1 cellular context compared by ENCODE assay signal in genomic region chr16:82024274-82024673, GRCh38.
A peak's percentile ranks its signal among the peaks of the same experiment; 100 is the strongest.
TF ChIP-seq lines count a peak whose summit lies in the region.

No MANE protein-coding gene starts in this region.

TF ChIP-seq in HEK293, 187 proteins besides CTCF, POLR2A, EP300 and RAD21 (continued from another document):
- TF ChIP-seq, protein P1, sequence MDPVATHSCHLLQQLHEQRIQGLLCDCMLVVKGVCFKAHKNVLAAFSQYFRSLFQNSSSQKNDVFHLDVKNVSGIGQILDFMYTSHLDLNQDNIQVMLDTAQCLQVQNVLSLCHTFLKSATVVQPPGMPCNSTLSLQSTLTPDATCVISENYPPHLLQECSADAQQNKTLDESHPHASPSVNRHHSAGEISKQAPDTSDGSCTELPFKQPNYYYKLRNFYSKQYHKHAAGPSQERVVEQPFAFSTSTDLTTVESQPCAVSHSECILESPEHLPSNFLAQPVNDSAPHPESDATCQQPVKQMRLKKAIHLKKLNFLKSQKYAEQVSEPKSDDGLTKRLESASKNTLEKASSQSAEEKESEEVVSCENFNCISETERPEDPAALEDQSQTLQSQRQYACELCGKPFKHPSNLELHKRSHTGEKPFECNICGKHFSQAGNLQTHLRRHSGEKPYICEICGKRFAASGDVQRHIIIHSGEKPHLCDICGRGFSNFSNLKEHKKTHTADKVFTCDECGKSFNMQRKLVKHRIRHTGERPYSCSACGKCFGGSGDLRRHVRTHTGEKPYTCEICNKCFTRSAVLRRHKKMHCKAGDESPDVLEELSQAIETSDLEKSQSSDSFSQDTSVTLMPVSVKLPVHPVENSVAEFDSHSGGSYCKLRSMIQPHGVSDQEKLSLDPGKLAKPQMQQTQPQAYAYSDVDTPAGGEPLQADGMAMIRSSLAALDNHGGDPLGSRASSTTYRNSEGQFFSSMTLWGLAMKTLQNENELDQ (tag by site-specific recombination; IDR thresholded peaks at IDR 0.05; ENCODE audit: low read depth): no peak
- TF ChIP-seq ZFHX2 (tag by site-specific recombination; conservative IDR thresholded peaks at IDR 0.05): peak; percentile 37
- no peak for TF ChIP-seq ZNF548 (tag by site-specific recombination; IDR thresholded peaks at IDR 0.05)
- TF ChIP-seq EGR2 (tag by site-specific recombination; IDR thresholded peaks at IDR 0.05; ENCODE audit: low read depth): peak; percentile 84
